ENCODE assay signal across 12 cellular contexts in genomic region chr2:237290249-237290648, GRCh38.
A peak's percentile ranks its signal among the peaks of the same experiment; 100 is the strongest.
DNase-seq lines count a peak whose midpoint lies in the region; ATAC-seq and TF ChIP-seq lines count a peak whose summit lies in the region.
"Had no signal": no experiment of that assay in that cellular context is flagged by ENCODE, and none has a peak within 500 bp of the region (broad histone marks: within the 10 kb centered on the region; RNA-seq: fewer than 3 reads in every experiment).

No MANE protein-coding gene starts in this region.

- no peak for TF ChIP-seq EP300 in esophagus muscularis mucosa (IDR thresholded peaks at IDR 0.05)

- H3K27me3 ChIP-seq in esophagus muscularis mucosa (no peaks in the 10 kb centered on the region), thyroid gland (no peaks in the 10 kb centered on the region)

- TF ChIP-seq CTCF in esophagus muscularis mucosa (IDR thresholded peaks at IDR 0.05), result no peak
- TF ChIP-seq CTCF in mesothelial cell of epicardium (IDR thresholded peaks at IDR 0.05; ENCODE audit: unreplicated experiment), result no peak
- no peak for TF ChIP-seq CTCF in thyroid gland (IDR thresholded peaks at IDR 0.05)

- H3K27ac Mint-ChIP-seq in mesothelial cell of epicardium (peak overlapping the region; percentile 98), T-cell (no peak overlapping the region)

- H3K36me3 ChIP-seq in esophagus muscularis mucosa, result no peaks in the 10 kb centered on the region
- H3K36me3 ChIP-seq in thyroid gland, result no peaks in the 10 kb centered on the region

- WGBS in esophagus muscularis mucosa, result 27% methylated on average over 12 of the region's 12 CpGs
- WGBS in thyroid gland, 2 donors, result 62 to 71% methylated on average over 12 of the region's 12 CpGs

- H3K4me3 ChIP-seq in esophagus muscularis mucosa (peak overlapping the region in 2 of 4 donors; percentile 8 to 26), thyroid gland (replicated peaks in 1 of 3) (no peak overlapping the region)

- TF ChIP-seq POLR2A in esophagus muscularis mucosa (IDR thresholded peaks at IDR 0.05; ENCODE audit: low read depth) (no peak), thyroid gland (IDR thresholded peaks at IDR 0.05) (no peak)

- no peak for ATAC-seq in T-cell (replicated peaks in 1 of 4)

- POLR2A ChIA-PET in T-cell (lab: Charles Lee), result no interaction called here

- H3K27me3 Mint-ChIP-seq in mesothelial cell of epicardium (ENCODE audit: low read depth) (no peaks in the 10 kb centered on the region), T-cell (peaks cover 41 to 44% of the 10 kb centered on the region in 2 donors)

- peaks cover 10% of the 10 kb centered on the region for H3K9me3 Mint-ChIP-seq in mesothelial cell of epicardium
- peaks cover 0 to 4% (median 4%) of the 10 kb centered on the region in 3 donors for H3K9me3 Mint-ChIP-seq in T-cell

- H3K9me3 ChIP-seq in esophagus muscularis mucosa, result peaks cover 0 to 6% (median 3%) of the 10 kb centered on the region in 4 donors
- no peaks in the 10 kb centered on the region for H3K9me3 ChIP-seq in thyroid gland

- peaks cover 52% of the 10 kb centered on the region for H3K4me1 Mint-ChIP-seq in mesothelial cell of epicardium
- H3K4me1 Mint-ChIP-seq in T-cell, result peaks cover 9 to 14% (median 9%) of the 10 kb centered on the region in 3 donors

- H3K4me3 Mint-ChIP-seq in mesothelial cell of epicardium (no peak overlapping the region), T-cell (no peak overlapping the region)

- H3K4me1 ChIP-seq in esophagus muscularis mucosa (peaks cover 15 to 51% (median 42%) of the 10 kb centered on the region in 4 donors), thyroid gland (peaks cover 5 to 40% of the 10 kb centered on the region in 2 donors)

- DNase-seq in LHCN-M2 (ENCODE audit: low read depth) (peak; percentile 75), esophagus muscularis mucosa (ENCODE audit: extremely low spot score) (peak; percentile 95), mesothelial cell of epicardium (ENCODE audit: low spot score in 2 of 2, unreplicated experiment in 2 of 2) (no peak), thyroid gland (peak; percentile 54 to 56), NCI-H2107 treated with DMSO at 0.1 percent for 48 hours (lab: John Stamatoyannopoulos, UW; ENCODE audit: unreplicated experiment) (no peak), hippocampal formation (lab: John Stamatoyannopoulos, UW) (no peak), T-cell (no peak), NCI-H2227 (lab: John Stamatoyannopoulos, UW; ENCODE audit: unreplicated experiment) (no peak)
- DNase-seq: activated CD8-positive, alpha-beta memory T cell treated with anti-CD3 and anti-CD28 coated beads, Interleukin-2, amount 50 U/mL, for 48 hours; central memory CD4-positive, alpha-beta T cell; NCI-H2171 treated with DMSO at 0.1 percent for 48 hours; SW 1271 had no signal

- H3K36me3 Mint-ChIP-seq in mesothelial cell of epicardium (peaks cover 3% of the 10 kb centered on the region), T-cell (no peaks in the 10 kb centered on the region)

- intact Hi-C loops in esophagus muscularis mucosa (cut with DNase I), result no loop called here
- intact Hi-C loops in thyroid gland (cut with DNase I), result no loop called here

- H3K27ac ChIP-seq in esophagus muscularis mucosa (replicated peaks in 1 of 4) (peak overlapping the region; percentile 80 to 88 (median 85)), thyroid gland (peak overlapping the region in 2 of 3 donors; percentile 61 to 81)

- CTCF ChIA-PET in T-cell (lab: Charles Lee), result no interaction called here

Comparison
In these comparisons a context has a peak if more than half of its experiments do, and no peak if none do; other contexts are left out.
1. DNase-seq: peak in LHCN-M2 (single experiment), esophagus muscularis mucosa (single experiment) and thyroid gland (2 of 2); none in mesothelial cell of epicardium (0 of 2), NCI-H2107 treated with DMSO at 0.1 percent for 48 hours (single experiment), hippocampal formation (0 of 2), T-cell (0 of 34) and NCI-H2227 (single experiment).